ENCODE assay signal across 31 cellular contexts in genomic region chr7:158999496-158999895, GRCh38.
"Had no signal": no experiment of that assay in that cellular context is flagged by ENCODE, and none has a peak within 500 bp of the region (broad histone marks: within the 10 kb centered on the region; RNA-seq: fewer than 3 reads in every experiment).

No MANE protein-coding gene starts in this region.

- H3K9me3 Mint-ChIP-seq: activated CD4-positive, alpha-beta memory T cell treated with anti-CD3 and anti-CD28 coated beads, Interleukin-2, amount 10 ng/mL, durations not matched to agents 7 days and 5 days; activated CD4-positive, alpha-beta T cell treated with anti-CD3 and anti-CD28 coated beads, Interleukin-2, amount 10 ng/mL, durations not matched to agents 7 days and 5 days; activated naive CD8-positive, alpha-beta T cell treated with anti-CD3 and anti-CD28 coated beads for 36 hours had no signal

- H3K36me3 ChIP-seq: adrenal gland, ascending aorta, breast epithelium, cardiac muscle cell, colonic mucosa had no signal

- ATAC-seq: activated naive CD8-positive, alpha-beta T cell treated with anti-CD3 and anti-CD28 coated beads, Interleukin-2, amount 50 U/mL, for 24 hours; activated T-helper 17 cell treated with anti-CD3 and anti-CD28 coated beads, Interleukin-2, amount 50 U/mL, for 72 hours; esophagus mucosa had no signal

- H3K36me3 Mint-ChIP-seq: activated naive CD4-positive, alpha-beta T cell treated with anti-CD3 and anti-CD28 coated beads, Interleukin-2, amount 50 U/mL, for 24 hours; activated naive CD8-positive, alpha-beta T cell treated with anti-CD3 and anti-CD28 coated beads for 36 hours had no signal

- FAIRE-seq: frontal cortex had no signal

- H3K4me3 Mint-ChIP-seq: activated CD4-positive, alpha-beta memory T cell treated with anti-CD3 and anti-CD28 coated beads, Interleukin-2, amount 10 ng/mL, durations not matched to agents 7 days and 5 days; activated CD4-positive, alpha-beta T cell treated with anti-CD3 and anti-CD28 coated beads, Interleukin-2, amount 10 ng/mL, durations not matched to agents 7 days and 5 days; activated naive CD4-positive, alpha-beta T cell treated with anti-CD3 and anti-CD28 coated beads, Interleukin-2, amount 50 U/mL, for 24 hours; activated naive CD8-positive, alpha-beta T cell treated with anti-CD3 and anti-CD28 coated beads for 36 hours; activated naive CD8-positive, alpha-beta T cell treated with anti-CD3 and anti-CD28 coated beads, Interleukin-2, amount 50 U/mL, for 24 hours; activated T-cell treated with anti-CD3 and anti-CD28 coated beads, Interleukin-2, amount 50 U/mL, for 24 hours; activated T-helper 17 cell treated with anti-CD3 and anti-CD28 coated beads, Interleukin-2, amount 50 U/mL, for 72 hours; brain; endodermal cell had no signal

- H3K27me3 ChIP-seq: ascending aorta, cardiac muscle cell, colonic mucosa had no signal

- H3K4me1 Mint-ChIP-seq: activated naive CD4-positive, alpha-beta T cell treated with anti-CD3 and anti-CD28 coated beads, Interleukin-2, amount 50 U/mL, for 24 hours; brain; endodermal cell had no signal

- H3K4me1 ChIP-seq: adrenal gland, ascending aorta, breast epithelium, colonic mucosa had no signal

- H3K9me3 ChIP-seq: adrenal gland, ascending aorta, colonic mucosa had no signal

- H3K27ac ChIP-seq: adrenal gland, ascending aorta, breast epithelium, cardiac muscle cell, colonic mucosa, dorsolateral prefrontal cortex had no signal

- DNase-seq: activated CD4-positive, alpha-beta memory T cell treated with anti-CD3 and anti-CD28 coated beads, Interleukin-2, amount 10 ng/mL, durations not matched to agents 7 days and 5 days; activated CD4-positive, alpha-beta T cell treated with anti-CD3 and anti-CD28 coated beads for 1 hour; activated CD4-positive, alpha-beta T cell treated with anti-CD3 and anti-CD28 coated beads for 4 hours; activated CD4-positive, alpha-beta T cell treated with anti-CD3 and anti-CD28 coated beads, Interleukin-2, amount 10 ng/mL, durations not matched to agents 7 days and 5 days; activated CD4-positive, alpha-beta T cell treated with anti-CD3 and anti-CD28 coated beads, Interleukin-2, amount 50 U/mL, for 4 hours; activated CD8-positive, alpha-beta memory T cell treated with anti-CD3 and anti-CD28 coated beads, Interleukin-2, amount 50 U/mL, for 48 hours; activated effector memory CD4-positive, alpha-beta T cell treated with Interleukin-2 at 50 U/mL for 16 hours; activated gamma-delta T cell treated with Interleukin-2 at 50 U/mL for 16 hours; activated naive CD4-positive, alpha-beta T cell treated with Interleukin-2 at 50 U/mL for 16 hours; activated naive CD8-positive, alpha-beta T cell treated with anti-CD3 and anti-CD28 coated beads for 36 hours; activated naive CD8-positive, alpha-beta T cell treated with anti-CD3 and anti-CD28 coated beads, Interleukin-2, amount 50 U/mL, for 24 hours; activated T-cell treated with anti-CD3 and anti-CD28 coated beads for 4 hours; activated T-cell treated with anti-CD3 and anti-CD28 coated beads, Interleukin-2, amount 50 U/mL, for 24 hours; adrenal gland; central memory CD4-positive, alpha-beta T cell; cerebellar nuclear complex; colonic mucosa; dorsolateral prefrontal cortex; effector memory CD4-positive, alpha-beta T cell; endodermal cell; foreskin fibroblast; head of caudate nucleus; T-helper 2 cell had no signal

- H3K4me3 ChIP-seq: adrenal gland, ascending aorta, breast epithelium, cardiac muscle cell, colonic mucosa, dorsolateral prefrontal cortex had no signal
